8 cellular contexts compared by ENCODE assay signal in genomic region chr9:116860509-116861120, GRCh38.
DNase-seq lines count a peak whose midpoint lies in the region; ATAC-seq and TF ChIP-seq lines count a peak whose summit lies in the region.

No MANE protein-coding gene starts in this region.

- H3K27me3 ChIP-seq in spleen (replicated peaks in 1 of 7), result peaks cover 0 to 4% (median 0%) of the 10 kb centered on the region in 7 donors
- no peaks in the 10 kb centered on the region for H3K27me3 ChIP-seq in naive thymus-derived CD4-positive, alpha-beta T cell (ENCODE audit: control insufficient read depth in 2 of 2, insufficient read depth in 2 of 2, low read length in 2 of 2)

- CTCF ChIA-PET in naive thymus-derived CD4-positive, alpha-beta T cell (lab: Charles Lee), result interaction anchor here (0.7 kb wide), 1 partner anchor 95 kb away, joined by 4 read pairs; no protein-coding TSS in a partner anchor

- peak; percentile 5 to 20 for DNase-seq in AML-193 (lab: John Stamatoyannopoulos, UW)
- DNase-seq in GM10266 (ENCODE audit: extremely low spot score), result peak; percentile 50
- DNase-seq in NCI-H446 treated with DMSO at 0.1 percent for 48 hours (lab: John Stamatoyannopoulos, UW), result peak; percentile 1
- DNase-seq in astrocyte of the cerebellum (ENCODE audit: low read depth), result peak; percentile 42
- DNase-seq in hypothalamus (lab: John Stamatoyannopoulos, UW), result peak in 37 of 51 donors; percentile 1 to 66 (median 23)
- no peak for DNase-seq in spleen
- no peak for DNase-seq in naive thymus-derived CD4-positive, alpha-beta T cell

- peaks cover 0 to 31% (median 12%) of the 10 kb centered on the region in 5 donors for H3K27me3 Mint-ChIP-seq in naive thymus-derived CD4-positive, alpha-beta T cell

- 35 to 43% (median 41%) methylated on average over 3 of the region's 3 CpGs for WGBS in spleen, 5 donors

- H3K9me3 ChIP-seq in spleen, result no peaks in the 10 kb centered on the region
- no peaks in the 10 kb centered on the region for H3K9me3 ChIP-seq in naive thymus-derived CD4-positive, alpha-beta T cell (ENCODE audit: control insufficient read depth in 2 of 3, low read length in 3 of 3)

- in situ Hi-C loops in astrocyte of the cerebellum (cut with HindIII; ENCODE audit: low sequenced_read_pairs), result no loop called here

- H3K4me1 Mint-ChIP-seq in naive thymus-derived CD4-positive, alpha-beta T cell, result no peaks in the 10 kb centered on the region

- H3K36me3 Mint-ChIP-seq in naive thymus-derived CD4-positive, alpha-beta T cell, result no peaks in the 10 kb centered on the region

- no peak overlapping the region for H3K27ac ChIP-seq in spleen
- no peak overlapping the region for H3K27ac ChIP-seq in naive thymus-derived CD4-positive, alpha-beta T cell (ENCODE audit: low read depth, low read length)

- TF ChIP-seq POLR2A in spleen (IDR thresholded peaks at IDR 0.05), result no peak

- peaks cover 0 to 5% (median 0%) of the 10 kb centered on the region in 6 donors for H3K4me1 ChIP-seq in spleen
- no peaks in the 10 kb centered on the region for H3K4me1 ChIP-seq in naive thymus-derived CD4-positive, alpha-beta T cell (ENCODE audit: control insufficient read depth in 2 of 2, insufficient read depth in 2 of 2, low read length in 2 of 2)

- peaks cover 0 to 3% (median 0%) of the 10 kb centered on the region in 11 donors for H3K9me3 Mint-ChIP-seq in naive thymus-derived CD4-positive, alpha-beta T cell

- POLR2A ChIA-PET in naive thymus-derived CD4-positive, alpha-beta T cell (lab: Charles Lee), result no interaction called here

- TF ChIP-seq CTCF in GM10266 (IDR thresholded peaks at IDR 0.05; ENCODE audit: control insufficient read depth, insufficient read depth, low read depth, missing control alignments) (peak; percentile 76), astrocyte of the cerebellum (IDR thresholded peaks at IDR 0.05; ENCODE audit: low read depth, low read length, missing control alignments) (peak; percentile 79), spleen (IDR thresholded peaks at IDR 0.05 in 8 of 11, conservative IDR thresholded peaks at IDR 0.05 in 3 of 11) (peak in 9 of 11 experiments; percentile 50 to 75 (median 62))

- H3K4me3 ChIP-seq in astrocyte of the cerebellum (ENCODE audit: low read depth, low read length), result no peak overlapping the region
- no peak overlapping the region for H3K4me3 ChIP-seq in spleen
- H3K4me3 ChIP-seq in naive thymus-derived CD4-positive, alpha-beta T cell (ENCODE audit: low read length), result no peak overlapping the region

- intact Hi-C loops in spleen (cut with DNase I; ENCODE audit: low total_unique reads), result loop anchor here (5.0 kb wide), 1 partner anchor 123 kb away; no protein-coding TSS in a partner anchor
- intact Hi-C loops in naive thymus-derived CD4-positive, alpha-beta T cell (cut with micrococcal nuclease), result loop anchor here (1.0 to 5.0 kb wide), 2 partner anchors 123 to 1268 kb away; no protein-coding TSS in a partner anchor

- no peak overlapping the region for H3K27ac Mint-ChIP-seq in naive thymus-derived CD4-positive, alpha-beta T cell

- no peaks in the 10 kb centered on the region for H3K36me3 ChIP-seq in spleen
- no peaks in the 10 kb centered on the region for H3K36me3 ChIP-seq in naive thymus-derived CD4-positive, alpha-beta T cell (ENCODE audit: control insufficient read depth in 2 of 3, insufficient read depth in 3 of 3, low read length in 3 of 3)

- H3K4me3 Mint-ChIP-seq in naive thymus-derived CD4-positive, alpha-beta T cell, result no peak overlapping the region

- peak; percentile 76 for ATAC-seq in HG02973 (IDR thresholded peaks at IDR 0.05; ENCODE audit: unreplicated experiment)
- no peak for ATAC-seq in naive thymus-derived CD4-positive, alpha-beta T cell

Comparison
In these comparisons a context has a peak if more than half of its experiments do, and no peak if none do; other contexts are left out.
1. DNase-seq: peak in AML-193 (2 of 2), GM10266 (single experiment), NCI-H446 treated with DMSO at 0.1 percent for 48 hours (single experiment), astrocyte of the cerebellum (single experiment) and hypothalamus (37 of 51); none in spleen (single experiment) and naive thymus-derived CD4-positive, alpha-beta T cell (0 of 9).
2. Peak in every context shown above with its lines, with median percentiles within 50 percentile points of each other: CTCF ChIP-seq.